In the genomic region with DNA sequence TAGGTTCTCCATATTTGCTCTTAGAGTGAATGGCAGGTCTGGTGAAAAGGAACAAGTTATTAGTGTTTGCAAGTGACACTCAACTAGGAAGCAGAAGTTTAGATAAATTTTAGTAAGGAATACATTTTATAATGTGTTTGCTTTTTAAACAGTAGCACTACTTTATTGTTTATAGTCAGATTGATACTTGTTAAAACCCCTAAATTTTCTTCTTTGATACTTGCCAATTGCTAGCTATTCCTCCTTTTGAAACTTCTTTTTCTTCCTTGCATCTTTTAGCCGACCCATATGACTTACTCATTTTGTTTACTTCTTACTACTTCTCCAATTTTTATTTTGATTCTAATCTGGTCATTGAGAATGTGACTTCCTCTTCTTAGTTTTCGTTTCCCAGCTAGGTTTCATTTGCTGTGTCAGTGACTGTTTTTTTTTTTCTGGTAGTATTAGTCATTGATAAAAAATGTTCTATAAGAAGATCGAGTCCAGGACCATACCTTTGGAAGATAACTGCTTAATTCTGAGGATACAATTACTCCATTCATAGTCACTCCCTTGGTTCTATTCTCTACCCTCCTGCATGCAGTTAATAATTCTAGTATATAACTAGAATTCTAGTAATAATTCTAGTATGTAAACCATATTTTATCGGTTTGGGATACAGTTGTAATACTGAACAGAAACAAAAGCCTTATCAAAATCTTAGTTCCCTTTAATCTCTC, we compare ENCODE assay signal across 8 cellular contexts. TPM values are rescaled to one million over a fixed set of nuclear protein-coding genes. Genes with fewer than 3 reads are reported as not detected.
DNase-seq lines count a peak whose midpoint lies in the region; ATAC-seq and TF ChIP-seq lines count a peak whose summit lies in the region.

No MANE protein-coding gene starts in this region.

- peaks cover 28% of the 10 kb centered on the region for H3K36me3 Mint-ChIP-seq in CD4-positive, alpha-beta T cell (ENCODE audit: low read depth)
- no peaks in the 10 kb centered on the region for H3K36me3 Mint-ChIP-seq in stimulated activated memory B cell treated with anti-CD40 and anti-IgM and Interleukin-4, amounts not matched to agents 10 μg/mL and 1 μg/mL and 100 μg/mL, for 72 hours

- H3K4me3 Mint-ChIP-seq in CD4-positive, alpha-beta T cell, result peak overlapping the region; percentile 63
- H3K4me3 Mint-ChIP-seq in stimulated activated memory B cell treated with anti-CD40 and anti-IgM and Interleukin-4, amounts not matched to agents 10 μg/mL and 1 μg/mL and 100 μg/mL, for 72 hours, result peak overlapping the region; percentile 4

- POLR2A ChIA-PET in CD4-positive, alpha-beta T cell (lab: Charles Lee), result interaction anchor here (0.8 kb wide), 1 partner anchor 471 kb away, joined by 3 read pairs; no protein-coding TSS in a partner anchor

- H3K4me1 ChIP-seq in HAP-1, result no peaks in the 10 kb centered on the region; the same call in 1 of the 2 replicates

- no peak overlapping the region for H3K4me3 ChIP-seq in cardiac fibroblast (replicated peaks in 1 of 2; ENCODE audit: low read depth in 2 of 2, low read length in 2 of 2)
- no peak overlapping the region for H3K4me3 ChIP-seq in HAP-1

- ATAC-seq in CD4-positive, alpha-beta T cell (ENCODE audit: poor library complexity), result no peak
- ATAC-seq in GM21423 (IDR thresholded peaks at IDR 0.05; ENCODE audit: unreplicated experiment) (peak; percentile 15), HG02759 (IDR thresholded peaks at IDR 0.05; ENCODE audit: unreplicated experiment) (no peak), HG02588 (IDR thresholded peaks at IDR 0.05; ENCODE audit: unreplicated experiment) (no peak)
- no peak for ATAC-seq in stimulated activated memory B cell treated with anti-CD40 and anti-IgM and Interleukin-4, amounts not matched to agents 10 μg/mL and 1 μg/mL and 100 μg/mL, for 72 hours

- H3K27me3 ChIP-seq in CD4-positive, alpha-beta T cell (ENCODE audit: control insufficient read depth, insufficient read depth, low read length), result peaks cover 42% of the 10 kb centered on the region
- H3K27me3 ChIP-seq in HAP-1 (ENCODE audit: low read depth), result peaks cover 20% of the 10 kb centered on the region

- peaks cover 44% of the 10 kb centered on the region for H3K4me1 Mint-ChIP-seq in CD4-positive, alpha-beta T cell (ENCODE audit: low read depth)
- H3K4me1 Mint-ChIP-seq in stimulated activated memory B cell treated with anti-CD40 and anti-IgM and Interleukin-4, amounts not matched to agents 10 μg/mL and 1 μg/mL and 100 μg/mL, for 72 hours, result peaks cover 30% of the 10 kb centered on the region

- H3K36me3 ChIP-seq in HAP-1 (replicated peaks), result no peaks in the 10 kb centered on the region

- H3K9me3 Mint-ChIP-seq in CD4-positive, alpha-beta T cell, result no peaks in the 10 kb centered on the region
- H3K9me3 Mint-ChIP-seq in stimulated activated memory B cell treated with anti-CD40 and anti-IgM and Interleukin-4, amounts not matched to agents 10 μg/mL and 1 μg/mL and 100 μg/mL, for 72 hours, result no peaks in the 10 kb centered on the region

- intact Hi-C loops in CD4-positive, alpha-beta T cell (cut with DNase I, micrococcal nuclease), result no loop called here

- in situ Hi-C loops in HAP-1 (cut with MboI; ENCODE audit: low sequenced_read_pairs), result no loop called here

- TF ChIP-seq CTCF in CD4-positive, alpha-beta T cell (IDR thresholded peaks at IDR 0.05), result no peak
- TF ChIP-seq CTCF in cardiac fibroblast (IDR thresholded peaks at IDR 0.05; ENCODE audit: low read depth, low read length), result no peak

- no peaks in the 10 kb centered on the region for H3K9me3 ChIP-seq in CD4-positive, alpha-beta T cell (ENCODE audit: control insufficient read depth, low read length)
- no peaks in the 10 kb centered on the region for H3K9me3 ChIP-seq in HAP-1

- no peak for DNase-seq in CD4-positive, alpha-beta T cell
- DNase-seq in NAMALWA (ENCODE audit: low spot score) (peak; percentile 85), cardiac fibroblast (ENCODE audit: low read depth in 2 of 2) (peak; percentile 17 to 56), HAP-1 (ENCODE audit: low spot score in 2 of 2) (no peak)

- peak overlapping the region; percentile 100 for H3K27ac Mint-ChIP-seq in CD4-positive, alpha-beta T cell
- H3K27ac Mint-ChIP-seq in stimulated activated memory B cell treated with anti-CD40 and anti-IgM and Interleukin-4, amounts not matched to agents 10 μg/mL and 1 μg/mL and 100 μg/mL, for 72 hours, result no peak overlapping the region

- H3K27ac ChIP-seq in CD4-positive, alpha-beta T cell (ENCODE audit: low read depth, low read length), result no peak overlapping the region

- CTCF ChIA-PET in CD4-positive, alpha-beta T cell (lab: Charles Lee), result no interaction called here

- H3K27me3 Mint-ChIP-seq in CD4-positive, alpha-beta T cell, result peaks cover 18% of the 10 kb centered on the region
- no peaks in the 10 kb centered on the region for H3K27me3 Mint-ChIP-seq in stimulated activated memory B cell treated with anti-CD40 and anti-IgM and Interleukin-4, amounts not matched to agents 10 μg/mL and 1 μg/mL and 100 μg/mL, for 72 hours

RNA-seq across cellular contexts. Expression of a gene that starts 2.7 kb away (rescaled TPM):
- 100 to 1,000 TPM; 125 TPM for total RNA-seq in CD4-positive, alpha-beta T cell

Comparison
In these comparisons a context has a peak if more than half of its experiments do, and no peak if none do; other contexts are left out.
1. DNase-seq: peak in NAMALWA (single experiment) and cardiac fibroblast (2 of 2); none in CD4-positive, alpha-beta T cell (0 of 10) and HAP-1 (0 of 2).